ENCODE assay signal across 9 cellular contexts in genomic region chr2:206164261-206164862, GRCh38. TPM values are rescaled to one million over a fixed set of nuclear protein-coding genes. Genes with fewer than 3 reads are reported as not detected.
DNase-seq lines count a peak whose midpoint lies in the region; ATAC-seq and TF ChIP-seq lines count a peak whose summit lies in the region.
"Had no signal": no experiment of that assay in that cellular context is flagged by ENCODE, and none has a peak within 500 bp of the region (broad histone marks: within the 10 kb centered on the region; RNA-seq: fewer than 3 reads in every experiment).

No MANE protein-coding gene starts in this region.

- H3K27ac ChIP-seq in Karpas-422 (ENCODE audit: low read length) (no peak overlapping the region), WERI-Rb-1 (no peak overlapping the region)

- ATAC-seq in GM18867 (IDR thresholded peaks at IDR 0.05; ENCODE audit: unreplicated experiment), result no peak

- H3K79me2 ChIP-seq in Karpas-422 (ENCODE audit: low read length), result peaks cover 24% of the 10 kb centered on the region

- H3K9ac ChIP-seq in Karpas-422 (ENCODE audit: low read length), result no peak overlapping the region

- H4K20me1 ChIP-seq in Karpas-422 (ENCODE audit: insufficient read depth, low read depth, low read length), result peaks cover 9% of the 10 kb centered on the region; the same call in 1 of the 2 replicates

- peak; percentile 23 for DNase-seq in activated CD4-positive, CD25-positive, alpha-beta regulatory T cell treated with anti-CD3 and anti-CD28 coated beads, Interleukin-2, amount 50 U/mL, for 16 hours (ENCODE audit: low read depth, low spot score)
- no peak for DNase-seq in activated CD4-positive, CD25-positive, alpha-beta regulatory T cell (lab: John Stamatoyannopoulos, UW)
- DNase-seq in Karpas-422 (peak; percentile 73), WERI-Rb-1 (peak; percentile 26), foreskin melanocyte (peak; percentile 37), retina (peak; percentile 26), NCI-H1092 (lab: John Stamatoyannopoulos, UW) (no peak)
- DNase-seq: activated naive CD8-positive, alpha-beta T cell treated with anti-CD3 and anti-CD28 coated beads, Interleukin-2, amount 10 ng/mL, durations not matched to agents 7 days and 5 days had no signal

- H3K4me1 ChIP-seq in Karpas-422 (ENCODE audit: low read length), result peaks cover 17% of the 10 kb centered on the region

- no peaks in the 10 kb centered on the region for H3K9me2 ChIP-seq in Karpas-422 (replicated peaks; ENCODE audit: insufficient read depth, low read length)

- H3K27me3 ChIP-seq in Karpas-422 (ENCODE audit: low read length), result no peaks in the 10 kb centered on the region
- H3K27me3 ChIP-seq in WERI-Rb-1 (ENCODE audit: insufficient read depth, low read depth, severe bottlenecking), result no peaks in the 10 kb centered on the region

- H3K36me3 ChIP-seq in Karpas-422 (ENCODE audit: insufficient read depth, low read length), result peaks cover 37% of the 10 kb centered on the region
- H3K36me3 ChIP-seq in WERI-Rb-1, result peaks cover 43% of the 10 kb centered on the region

- no peaks in the 10 kb centered on the region for H3K9me3 ChIP-seq in Karpas-422 (ENCODE audit: low read length)
- H3K9me3 ChIP-seq in WERI-Rb-1 (ENCODE audit: severe bottlenecking), result no peaks in the 10 kb centered on the region

- peak; percentile 24; the same call in 1 of the 2 replicates for TF ChIP-seq CTCF in WERI-Rb-1 (IDR thresholded peaks at IDR 0.05; ENCODE audit: low read depth, low read length)

- no peak overlapping the region for H2AFZ ChIP-seq in Karpas-422 (ENCODE audit: low read length)

- H3K4me3 ChIP-seq in Karpas-422 (ENCODE audit: low read length), result no peak overlapping the region
- H3K4me3 ChIP-seq in WERI-Rb-1 (ENCODE audit: low read depth, low read length), result no peak overlapping the region

- H3K4me2 ChIP-seq in Karpas-422 (ENCODE audit: low read depth, low read length, poor library complexity, severe bottlenecking), result no peak overlapping the region

RNA-seq across cellular contexts. Expression of gene EEF1B2, which starts 4.7 kb away (rescaled TPM):
- 588 and 786 TPM in 2 replicates for total RNA-seq in Karpas-422 (2014; rRNA removed; shearing (Covaris generic); ENCODE audit: low replicate concordance)

RNA-seq across cellular contexts. Expression of gene NDUFS1, which starts 5.1 kb away (rescaled TPM):
- total RNA-seq in Karpas-422 (2014; rRNA removed; shearing (Covaris generic); ENCODE audit: low replicate concordance), result 76.4 and 83.6 TPM in 2 replicates

Comparison
In these comparisons a context has a peak if more than half of its experiments do, and no peak if none do; other contexts are left out.
1. DNase-seq: peak in activated CD4-positive, CD25-positive, alpha-beta regulatory T cell treated with anti-CD3 and anti-CD28 coated beads, Interleukin-2, amount 50 U/mL, for 16 hours (single experiment), Karpas-422 (single experiment), WERI-Rb-1 (single experiment), foreskin melanocyte (single experiment) and retina (single experiment); none in activated CD4-positive, CD25-positive, alpha-beta regulatory T cell (0 of 4) and NCI-H1092 (single experiment).